2 cellular contexts compared by ENCODE assay signal in the genomic region with DNA sequence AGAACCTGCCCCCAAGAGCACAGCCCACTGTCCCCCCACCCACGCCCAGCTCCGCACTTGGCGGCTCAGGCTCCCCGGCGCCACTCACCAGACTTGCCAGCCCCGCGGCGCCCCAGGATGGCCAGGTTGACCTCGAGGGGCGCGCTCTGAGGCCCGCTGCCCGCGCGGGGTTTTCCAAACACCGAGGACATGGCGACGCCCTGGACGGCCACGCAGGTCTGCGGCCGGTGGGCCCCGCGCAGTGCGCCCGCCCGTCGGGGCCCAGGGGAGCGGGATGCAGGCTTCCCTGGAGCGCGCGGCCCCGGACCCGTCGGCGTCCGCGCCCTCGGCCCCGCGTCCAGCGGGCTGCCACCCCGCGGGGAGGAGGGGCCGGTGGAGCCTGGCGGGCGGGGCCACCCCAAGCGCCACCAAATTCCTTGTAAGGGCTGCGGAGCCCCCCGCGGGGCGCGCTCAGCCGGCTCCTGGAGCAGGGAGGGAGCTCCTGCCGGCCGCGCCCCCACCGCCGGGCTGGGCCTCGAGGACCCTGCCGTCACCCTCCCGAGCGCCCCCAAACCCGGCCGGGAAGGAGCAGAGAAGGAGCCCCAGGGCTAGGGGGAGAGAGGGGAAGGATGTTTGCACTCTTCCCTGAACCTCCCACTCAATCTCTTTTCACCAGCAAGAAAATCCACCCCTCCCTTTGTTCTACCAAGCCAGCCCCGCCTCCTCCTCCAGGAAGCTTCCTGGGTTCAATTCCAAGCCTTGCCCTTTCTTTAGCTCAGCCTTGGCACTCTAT.
TF ChIP-seq lines count a peak whose summit lies in the region.

A gene with protein sequence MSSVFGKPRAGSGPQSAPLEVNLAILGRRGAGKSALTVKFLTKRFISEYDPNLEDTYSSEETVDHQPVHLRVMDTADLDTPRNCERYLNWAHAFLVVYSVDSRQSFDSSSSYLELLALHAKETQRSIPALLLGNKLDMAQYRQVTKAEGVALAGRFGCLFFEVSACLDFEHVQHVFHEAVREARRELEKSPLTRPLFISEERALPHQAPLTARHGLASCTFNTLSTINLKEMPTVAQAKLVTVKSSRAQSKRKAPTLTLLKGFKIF (minus strand): TSS at position 347 of the 772 bp plus-strand sequence. CDS start 156 bp downstream, at position 191.

TF ChIP-seq in SK-N-SH, 30 proteins besides CTCF, POLR2A, EP300 and RAD21 (continued from another document):
- TF ChIP-seq, protein P1, sequence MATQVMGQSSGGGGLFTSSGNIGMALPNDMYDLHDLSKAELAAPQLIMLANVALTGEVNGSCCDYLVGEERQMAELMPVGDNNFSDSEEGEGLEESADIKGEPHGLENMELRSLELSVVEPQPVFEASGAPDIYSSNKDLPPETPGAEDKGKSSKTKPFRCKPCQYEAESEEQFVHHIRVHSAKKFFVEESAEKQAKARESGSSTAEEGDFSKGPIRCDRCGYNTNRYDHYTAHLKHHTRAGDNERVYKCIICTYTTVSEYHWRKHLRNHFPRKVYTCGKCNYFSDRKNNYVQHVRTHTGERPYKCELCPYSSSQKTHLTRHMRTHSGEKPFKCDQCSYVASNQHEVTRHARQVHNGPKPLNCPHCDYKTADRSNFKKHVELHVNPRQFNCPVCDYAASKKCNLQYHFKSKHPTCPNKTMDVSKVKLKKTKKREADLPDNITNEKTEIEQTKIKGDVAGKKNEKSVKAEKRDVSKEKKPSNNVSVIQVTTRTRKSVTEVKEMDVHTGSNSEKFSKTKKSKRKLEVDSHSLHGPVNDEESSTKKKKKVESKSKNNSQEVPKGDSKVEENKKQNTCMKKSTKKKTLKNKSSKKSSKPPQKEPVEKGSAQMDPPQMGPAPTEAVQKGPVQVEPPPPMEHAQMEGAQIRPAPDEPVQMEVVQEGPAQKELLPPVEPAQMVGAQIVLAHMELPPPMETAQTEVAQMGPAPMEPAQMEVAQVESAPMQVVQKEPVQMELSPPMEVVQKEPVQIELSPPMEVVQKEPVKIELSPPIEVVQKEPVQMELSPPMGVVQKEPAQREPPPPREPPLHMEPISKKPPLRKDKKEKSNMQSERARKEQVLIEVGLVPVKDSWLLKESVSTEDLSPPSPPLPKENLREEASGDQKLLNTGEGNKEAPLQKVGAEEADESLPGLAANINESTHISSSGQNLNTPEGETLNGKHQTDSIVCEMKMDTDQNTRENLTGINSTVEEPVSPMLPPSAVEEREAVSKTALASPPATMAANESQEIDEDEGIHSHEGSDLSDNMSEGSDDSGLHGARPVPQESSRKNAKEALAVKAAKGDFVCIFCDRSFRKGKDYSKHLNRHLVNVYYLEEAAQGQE (IDR thresholded peaks at IDR 0.05; ENCODE audit: low read depth, low read length) = no peak
- TF ChIP-seq RXRA (IDR thresholded peaks at IDR 0.05; ENCODE audit: borderline replicate concordance, low read depth) = no peak
- TF ChIP-seq, protein P2, sequence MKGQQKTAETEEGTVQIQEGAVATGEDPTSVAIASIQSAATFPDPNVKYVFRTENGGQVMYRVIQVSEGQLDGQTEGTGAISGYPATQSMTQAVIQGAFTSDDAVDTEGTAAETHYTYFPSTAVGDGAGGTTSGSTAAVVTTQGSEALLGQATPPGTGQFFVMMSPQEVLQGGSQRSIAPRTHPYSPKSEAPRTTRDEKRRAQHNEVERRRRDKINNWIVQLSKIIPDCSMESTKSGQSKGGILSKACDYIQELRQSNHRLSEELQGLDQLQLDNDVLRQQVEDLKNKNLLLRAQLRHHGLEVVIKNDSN (IDR thresholded peaks at IDR 0.05; ENCODE audit: borderline replicate concordance, low read depth) = no peak
- no peak for TF ChIP-seq TCF12 (IDR thresholded peaks at IDR 0.05)
- TF ChIP-seq TEAD4 (IDR thresholded peaks at IDR 0.05; ENCODE audit: borderline replicate concordance, insufficient read depth) = no peak
- TF ChIP-seq JUND (IDR thresholded peaks at IDR 0.05) = no peak
- TF ChIP-seq MXI1 (IDR thresholded peaks at IDR 0.05; ENCODE audit: low read depth, low read length) = no peak
- TF ChIP-seq GABPA (IDR thresholded peaks at IDR 0.05; ENCODE audit: low read depth) = no peak
- TF ChIP-seq SIN3A (IDR thresholded peaks at IDR 0.05; ENCODE audit: borderline replicate concordance, low read depth, low read length) = no peak
- no peak for TF ChIP-seq MEF2A (IDR thresholded peaks at IDR 0.05; ENCODE audit: borderline replicate concordance, low read depth)

TF ChIP-seq in SK-N-SH treated with all-trans-retinoic acid at 6 μM for 48 hours, 23 proteins besides CTCF, POLR2A, EP300 and RAD21 (continued from another document):
- TF ChIP-seq ZNF565 (CRISPR knock-in tag; conservative IDR thresholded peaks at IDR 0.05; ENCODE audit: low read depth) (no peak), CSRNP3 (CRISPR knock-in tag; IDR thresholded peaks at IDR 0.05) (no peak), CSDC2 (CRISPR knock-in tag; IDR thresholded peaks at IDR 0.05) (no peak), PPARA (CRISPR knock-in tag; IDR thresholded peaks at IDR 0.05; ENCODE audit: borderline replicate concordance) (no peak), BACH2 (CRISPR knock-in tag; IDR thresholded peaks at IDR 0.05; ENCODE audit: borderline replicate concordance) (no peak), ZFP30 (CRISPR knock-in tag; IDR thresholded peaks at IDR 0.05) (no peak), TOX (CRISPR knock-in tag; IDR thresholded peaks at IDR 0.05; ENCODE audit: borderline replicate concordance) (no peak)
- TF ChIP-seq, protein P3, sequence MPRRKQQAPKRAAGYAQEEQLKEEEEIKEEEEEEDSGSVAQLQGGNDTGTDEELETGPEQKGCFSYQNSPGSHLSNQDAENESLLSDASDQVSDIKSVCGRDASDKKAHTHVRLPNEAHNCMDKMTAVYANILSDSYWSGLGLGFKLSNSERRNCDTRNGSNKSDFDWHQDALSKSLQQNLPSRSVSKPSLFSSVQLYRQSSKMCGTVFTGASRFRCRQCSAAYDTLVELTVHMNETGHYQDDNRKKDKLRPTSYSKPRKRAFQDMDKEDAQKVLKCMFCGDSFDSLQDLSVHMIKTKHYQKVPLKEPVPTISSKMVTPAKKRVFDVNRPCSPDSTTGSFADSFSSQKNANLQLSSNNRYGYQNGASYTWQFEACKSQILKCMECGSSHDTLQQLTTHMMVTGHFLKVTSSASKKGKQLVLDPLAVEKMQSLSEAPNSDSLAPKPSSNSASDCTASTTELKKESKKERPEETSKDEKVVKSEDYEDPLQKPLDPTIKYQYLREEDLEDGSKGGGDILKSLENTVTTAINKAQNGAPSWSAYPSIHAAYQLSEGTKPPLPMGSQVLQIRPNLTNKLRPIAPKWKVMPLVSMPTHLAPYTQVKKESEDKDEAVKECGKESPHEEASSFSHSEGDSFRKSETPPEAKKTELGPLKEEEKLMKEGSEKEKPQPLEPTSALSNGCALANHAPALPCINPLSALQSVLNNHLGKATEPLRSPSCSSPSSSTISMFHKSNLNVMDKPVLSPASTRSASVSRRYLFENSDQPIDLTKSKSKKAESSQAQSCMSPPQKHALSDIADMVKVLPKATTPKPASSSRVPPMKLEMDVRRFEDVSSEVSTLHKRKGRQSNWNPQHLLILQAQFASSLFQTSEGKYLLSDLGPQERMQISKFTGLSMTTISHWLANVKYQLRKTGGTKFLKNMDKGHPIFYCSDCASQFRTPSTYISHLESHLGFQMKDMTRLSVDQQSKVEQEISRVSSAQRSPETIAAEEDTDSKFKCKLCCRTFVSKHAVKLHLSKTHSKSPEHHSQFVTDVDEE (CRISPR knock-in tag; IDR thresholded peaks at IDR 0.05) = no peak
TF ChIP-seq in SK-N-SH treated with all-trans-retinoic acid at 6 μM for 48 hours: peak in this region for 0.
